Comparison of ENCODE assay signal across 18 cellular contexts in the genomic region with DNA sequence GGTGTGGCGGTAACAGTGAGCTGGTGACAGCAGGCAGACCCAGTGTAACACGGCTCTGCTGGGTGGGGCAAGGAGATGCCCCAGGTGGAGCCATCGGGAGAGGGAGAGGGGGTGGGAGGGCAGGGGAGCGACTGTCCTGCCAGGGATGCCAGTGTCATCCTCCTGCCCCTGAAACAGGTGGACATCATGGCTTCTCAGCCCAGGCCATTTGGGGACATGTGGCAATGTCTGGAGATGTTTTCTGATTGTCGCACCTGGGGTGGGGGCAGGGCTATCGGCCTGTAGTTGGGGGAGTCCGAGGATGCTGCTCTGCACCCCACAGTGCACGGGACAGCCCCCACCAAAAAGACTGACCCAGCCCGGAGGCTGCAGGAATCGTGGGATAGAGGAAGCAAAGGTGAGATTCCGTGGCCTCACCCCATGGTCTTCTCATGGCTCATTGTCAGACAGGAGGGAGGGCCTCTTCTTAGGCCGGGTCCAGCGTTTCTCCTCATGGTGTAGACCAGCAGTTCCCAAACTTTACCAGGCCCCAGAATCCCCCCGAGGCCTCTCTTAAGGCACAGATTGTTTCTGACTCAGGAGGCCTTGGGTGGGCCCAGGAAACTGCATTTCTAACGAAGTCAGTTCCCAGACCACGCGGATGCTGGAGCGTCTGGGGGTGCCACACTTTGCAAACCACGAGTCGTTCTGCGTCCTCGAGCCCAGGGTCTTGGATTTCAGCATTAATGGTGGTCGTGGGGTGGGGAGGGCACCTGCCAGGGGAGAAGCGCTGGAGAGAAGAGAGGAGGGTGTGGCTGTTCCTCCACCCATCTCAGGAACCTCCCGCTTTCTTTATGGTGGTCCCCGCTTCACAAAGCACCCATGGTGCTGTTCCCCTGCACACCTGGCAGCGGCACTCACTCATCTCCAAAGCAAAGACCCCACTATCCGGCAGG. TPM values are rescaled to one million over a fixed set of nuclear protein-coding genes. Genes with fewer than 3 reads are reported as not detected.
DNase-seq lines count a peak whose midpoint lies in the region; ATAC-seq and TF ChIP-seq lines count a peak whose summit lies in the region.
"Had no signal": no experiment of that assay in that cellular context is flagged by ENCODE, and none has a peak within 500 bp of the region (broad histone marks: within the 10 kb centered on the region; RNA-seq: fewer than 3 reads in every experiment).

No MANE protein-coding gene starts in this region.

- intact Hi-C loops in sciatic nerve (cut with DNase I): no loop called here
- intact Hi-C loops in Calu3 (cut with micrococcal nuclease; ENCODE audit: unreplicated experiment): no loop called here

- H3K27me3 Mint-ChIP-seq in HFFc6 (ENCODE audit: insufficient read depth) (peaks cover 15% of the 10 kb centered on the region), Calu3 (ENCODE audit: unreplicated experiment) (peaks cover 5% of the 10 kb centered on the region)

- CTCF ChIA-PET in AG04450 (lab: Charles Lee) (no interaction called here), Calu3 (lab: Charles Lee) (no interaction called here), GM10248 (lab: Yijun Ruan, JAX) (no interaction called here)

- no peaks in the 10 kb centered on the region for H3K9me3 Mint-ChIP-seq in HFFc6
- H3K9me3 Mint-ChIP-seq in Calu3 (ENCODE audit: low read depth, unreplicated experiment): no peaks in the 10 kb centered on the region

- H3K27ac ChIP-seq in AG04450 (ENCODE audit: low read depth, low read length) (peak overlapping the region; percentile 11), mesodermal cell (ENCODE audit: low read depth, low read length, severe bottlenecking) (peak overlapping the region; percentile 41), brain microvascular endothelial cell (no peak overlapping the region)
- H3K27ac ChIP-seq: C4-2B, HL-60, SJSA1 had no signal

- H3K4me1 Mint-ChIP-seq in HFFc6 (ENCODE audit: low read depth) (peaks cover 45% of the 10 kb centered on the region), Calu3 (ENCODE audit: low read depth, unreplicated experiment) (no peaks in the 10 kb centered on the region)

- H3K4me3 Mint-ChIP-seq in HFFc6: no peak overlapping the region
- H3K4me3 Mint-ChIP-seq in Calu3 (ENCODE audit: low read depth, unreplicated experiment): no peak overlapping the region

- ATAC-seq in sciatic nerve (no peak), GM18520 (IDR thresholded peaks at IDR 0.05; ENCODE audit: unreplicated experiment) (no peak)
- ATAC-seq: A549 had no signal

- H3K9me3 ChIP-seq in AG04450 (ENCODE audit: control insufficient read depth, insufficient read depth, low read length) (no peaks in the 10 kb centered on the region), mesodermal cell (ENCODE audit: control insufficient read depth, low read length) (no peaks in the 10 kb centered on the region)
- H3K9me3 ChIP-seq: A549, HAP-1, SJSA1 had no signal

- H3K36me3 Mint-ChIP-seq in HFFc6 (ENCODE audit: low read depth) (peaks cover 28% of the 10 kb centered on the region), Calu3 (ENCODE audit: insufficient read depth, unreplicated experiment) (no peaks in the 10 kb centered on the region)

- H3K27me3 ChIP-seq in AG04450 (ENCODE audit: control insufficient read depth, insufficient read depth, low read length) (no peaks in the 10 kb centered on the region), brain microvascular endothelial cell (replicated peaks) (no peaks in the 10 kb centered on the region)
- H3K27me3 ChIP-seq: SJSA1 had no signal

- no peak for DNase-seq in AG04450 (ENCODE audit: low read depth, low spot score)
- no peak for DNase-seq in HFFc6
- peak; percentile 51 for DNase-seq in sciatic nerve (ENCODE audit: low spot score)
- no peak for DNase-seq in brain microvascular endothelial cell
- no peak for DNase-seq in Calu3
- no peak for DNase-seq in GM10248 (ENCODE audit: extremely low spot score)
- DNase-seq: DMS153, NCI-H1105 treated with DMSO at 0.1 percent for 48 hours, NCI-H187, NCI-H345, NCI-H69 had no signal

- POLR2A ChIA-PET in AG04450 (lab: Yijun Ruan, JAX) (no interaction called here), GM10248 (lab: Yijun Ruan, JAX) (no interaction called here)

- 91 to 94% methylated on average over 11 to 23 of the region's 28 CpGs for WGBS in mesodermal cell (ENCODE audit: insufficient coverage in 2 of 2), 2 experiments

- no TSS peak for BruUV-seq in Calu3 (replicated peaks; lab: Mats Ljungman, UMichigan)

- TF ChIP-seq CTCF in AG04450 (IDR thresholded peaks at IDR 0.05; ENCODE audit: low read depth, low read length) (no peak), HFFc6 (IDR thresholded peaks at IDR 0.05) (no peak), brain microvascular endothelial cell (IDR thresholded peaks at IDR 0.05; ENCODE audit: low read depth, low read length, missing control alignments) (no peak), Calu3 (IDR thresholded peaks at IDR 0.05; ENCODE audit: unreplicated experiment) (no peak), GM10248 (IDR thresholded peaks at IDR 0.05; ENCODE audit: control extremely low read depth, extremely low read depth, low read depth, missing control alignments) (no peak)

- peak overlapping the region; percentile 80; the same call in 1 of the 2 replicates for H3K27ac Mint-ChIP-seq in HFFc6
- no peak overlapping the region for H3K27ac Mint-ChIP-seq in Calu3 (ENCODE audit: unreplicated experiment)

- peaks cover 28% of the 10 kb centered on the region for H3K4me1 ChIP-seq in mesodermal cell (ENCODE audit: control insufficient read depth, insufficient read depth, low read length, poor library complexity, severe bottlenecking)
- H3K4me1 ChIP-seq: HAP-1 had no signal

- in situ Hi-C loops in brain microvascular endothelial cell (cut with HindIII; ENCODE audit: low pct_ligation_motif_present, low sequenced_read_pairs): no loop called here

- peaks cover 57% of the 10 kb centered on the region for H3K36me3 ChIP-seq in mesodermal cell (ENCODE audit: control insufficient read depth, insufficient read depth, low read length)
- peaks cover 51% of the 10 kb centered on the region for H3K36me3 ChIP-seq in brain microvascular endothelial cell (replicated peaks)
- H3K36me3 ChIP-seq: HAP-1 had no signal

- H3K4me3 ChIP-seq in AG04450 (ENCODE audit: low read depth, low read length) (no peak overlapping the region), mesodermal cell (ENCODE audit: extremely low read depth, insufficient read depth, low read length, poor library complexity, severe bottlenecking) (no peak overlapping the region), brain microvascular endothelial cell (ENCODE audit: low read depth, low read length) (no peak overlapping the region)
- H3K4me3 ChIP-seq: A549, HAP-1, SJSA1 had no signal

RNA-seq across cellular contexts. Expression of a gene that starts 11.0 kb away (rescaled TPM):
- polyA plus RNA-seq in AG04450 (2011; rRNA removed): 73.3 and 91.7 TPM in 2 replicates
- 87.1 and 99.8 TPM in 2 replicates for polyA minus RNA-seq in AG04450 (2011; rRNA and poly(A)+ RNA removed)
- total RNA-seq in HFFc6 (2021; fragmentation: NEBNext Ultra II Directional; extraction: Animal tissue kit (Norgen Biotek cat#: 25700)): 100 to 1,000 TPM; 196 to 308 (median 225) TPM
- polyA plus RNA-seq in mesodermal cell (2013, experiment 1 of 2): 366 TPM
- polyA plus RNA-seq in mesodermal cell (2013, experiment 2 of 2): 331 TPM
- total RNA-seq in sciatic nerve (79.4 TPM), Calu3 (2022) (not detected in 2 replicates)

Comparison
In these comparisons a context has a peak if more than half of its experiments do, and no peak if none do; other contexts are left out.
1. RNA of a gene that starts 11.0 kb away (total RNA-seq): 196 to 308 TPM in HFFc6 and 79.4 TPM in sciatic nerve (single experiment); not detected in Calu3; every median in the first group is over 10 times any median in the second.